In the genomic region with DNA sequence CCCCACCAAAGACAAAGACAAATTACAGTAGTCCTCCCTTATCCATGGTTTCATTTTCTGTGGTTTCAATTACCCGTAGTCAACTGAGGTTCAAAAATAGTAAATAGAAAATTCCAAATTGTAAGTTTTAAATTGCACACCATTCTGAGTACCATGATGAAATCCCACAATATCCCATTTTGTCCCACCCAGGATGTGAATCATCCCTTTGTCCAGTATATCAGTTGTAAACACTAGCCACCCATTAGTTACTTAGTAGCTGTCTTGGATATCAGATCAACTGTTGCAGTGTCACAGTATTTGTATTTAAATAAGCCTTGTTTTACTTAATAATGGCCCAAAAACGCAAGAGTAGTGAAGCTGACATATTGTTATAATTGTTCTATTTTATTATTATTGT, we compare ENCODE assay signal across 14 cellular contexts.
"Had no signal": no experiment of that assay in that cellular context is flagged by ENCODE, and none has a peak within 500 bp of the region (broad histone marks: within the 10 kb centered on the region; RNA-seq: fewer than 3 reads in every experiment).

No MANE protein-coding gene starts in this region.

- DNase-seq: activated CD4-positive, alpha-beta T cell treated with anti-CD3 and anti-CD28 coated beads for 1 hour; activated CD4-positive, alpha-beta T cell treated with anti-CD3 and anti-CD28 coated beads, Interleukin-2, amount 50 U/mL, for 48 hours; activated naive CD4-positive, alpha-beta T cell treated with Interleukin-2 at 50 U/mL for 16 hours; anterior cingulate cortex; dermis blood vessel endothelial cell; effector memory CD8-positive, alpha-beta T cell; heart right ventricle; midbrain; right cardiac atrium; T1000 had no signal

- H3K36me3 ChIP-seq: gastroesophageal sphincter, heart right ventricle had no signal

- H3K27me3 ChIP-seq: gastroesophageal sphincter, heart right ventricle had no signal

- H3K4me3 ChIP-seq: gastroesophageal sphincter, heart right ventricle, lung had no signal

- H3K4me1 ChIP-seq: gastroesophageal sphincter, heart right ventricle had no signal

- H3K27ac ChIP-seq: epithelial cell of prostate, gastroesophageal sphincter, heart right ventricle, VCaP had no signal
